ENCODE assay signal across 1 cellular context in the genomic region with DNA sequence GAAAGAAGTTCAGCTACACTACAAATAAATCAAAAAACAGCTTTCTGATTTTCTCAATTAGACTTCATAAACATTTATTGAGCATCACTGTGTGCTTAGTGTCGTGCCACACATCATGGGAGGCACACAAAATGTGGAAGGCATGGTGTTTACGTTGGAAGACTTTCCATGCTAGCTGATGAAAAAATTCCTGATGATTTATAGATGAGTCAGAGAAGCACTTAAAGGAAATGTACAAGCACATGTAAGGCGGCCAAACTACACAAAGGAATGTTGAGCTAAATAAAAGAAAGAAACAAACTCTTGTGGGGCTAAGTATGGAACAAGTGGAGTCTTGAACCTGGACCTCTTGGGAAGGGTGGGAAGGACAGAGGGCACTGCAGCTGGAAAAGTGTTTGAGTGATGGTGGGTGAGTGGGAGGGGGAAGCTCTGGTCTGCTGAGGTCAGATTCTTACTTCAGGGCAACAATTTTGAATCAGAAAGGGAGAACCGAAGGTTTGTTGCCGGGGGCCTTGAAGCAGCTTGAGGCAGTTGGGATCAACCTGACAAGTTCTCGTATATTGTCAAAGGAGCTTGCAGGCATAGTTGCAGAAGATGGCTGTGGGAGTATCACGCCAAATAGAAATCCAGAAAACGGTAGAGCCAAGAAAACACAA.
TF ChIP-seq lines count a peak whose summit lies in the region.

No MANE protein-coding gene starts in this region.

TF ChIP-seq in HEK293, 187 proteins besides CTCF, POLR2A, EP300 and RAD21 (continued from another document):
- TF ChIP-seq, protein P1, sequence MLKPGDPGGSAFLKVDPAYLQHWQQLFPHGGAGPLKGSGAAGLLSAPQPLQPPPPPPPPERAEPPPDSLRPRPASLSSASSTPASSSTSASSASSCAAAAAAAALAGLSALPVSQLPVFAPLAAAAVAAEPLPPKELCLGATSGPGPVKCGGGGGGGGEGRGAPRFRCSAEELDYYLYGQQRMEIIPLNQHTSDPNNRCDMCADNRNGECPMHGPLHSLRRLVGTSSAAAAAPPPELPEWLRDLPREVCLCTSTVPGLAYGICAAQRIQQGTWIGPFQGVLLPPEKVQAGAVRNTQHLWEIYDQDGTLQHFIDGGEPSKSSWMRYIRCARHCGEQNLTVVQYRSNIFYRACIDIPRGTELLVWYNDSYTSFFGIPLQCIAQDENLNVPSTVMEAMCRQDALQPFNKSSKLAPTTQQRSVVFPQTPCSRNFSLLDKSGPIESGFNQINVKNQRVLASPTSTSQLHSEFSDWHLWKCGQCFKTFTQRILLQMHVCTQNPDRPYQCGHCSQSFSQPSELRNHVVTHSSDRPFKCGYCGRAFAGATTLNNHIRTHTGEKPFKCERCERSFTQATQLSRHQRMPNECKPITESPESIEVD (tag by site-specific recombination; IDR thresholded peaks at IDR 0.05) = peak; percentile 84
- TF ChIP-seq ZNF433 (tag by site-specific recombination; IDR thresholded peaks at IDR 0.05; ENCODE audit: low read depth) (no peak), ZEB2 (tag by site-specific recombination; IDR thresholded peaks at IDR 0.05) (peak; percentile 56; the same call in 1 of the 2 replicates), ZNF623 (tag by site-specific recombination; IDR thresholded peaks at IDR 0.05) (no peak), ZNF830 (tag by site-specific recombination; IDR thresholded peaks at IDR 0.05; ENCODE audit: low read depth) (no peak), IKZF3 (tag by site-specific recombination; IDR thresholded peaks at IDR 0.05) (0 out of 2 replicates have a peak, but pooled peaks have one; percentile 10), ZNF302 (tag by site-specific recombination; IDR thresholded peaks at IDR 0.05; ENCODE audit: low read depth) (no peak), ZSCAN30 (tag by site-specific recombination; IDR thresholded peaks at IDR 0.05) (no peak), ZNF169 (tag by site-specific recombination; IDR thresholded peaks at IDR 0.05) (no peak), ZNF174 (tag by site-specific recombination; IDR thresholded peaks at IDR 0.05) (no peak), SALL2 (tag by site-specific recombination; IDR thresholded peaks at IDR 0.05; ENCODE audit: borderline replicate concordance) (no peak), INSM2 (tag by site-specific recombination; IDR thresholded peaks at IDR 0.05) (0 out of 2 replicates have a peak, but pooled peaks have one; percentile 29), ZNF394 (tag by site-specific recombination; IDR thresholded peaks at IDR 0.05; ENCODE audit: borderline replicate concordance) (no peak), WT1 (tag by site-specific recombination; IDR thresholded peaks at IDR 0.05) (peak; percentile 38; the same call in 1 of the 2 replicates), PRDM4 (tag by site-specific recombination; IDR thresholded peaks at IDR 0.05) (0 out of 2 replicates have a peak, but pooled peaks have one; percentile 13), ZNF76 (tag by site-specific recombination; IDR thresholded peaks at IDR 0.05; ENCODE audit: borderline replicate concordance, low read depth) (no peak), ZNF561 (tag by site-specific recombination; IDR thresholded peaks at IDR 0.05; ENCODE audit: borderline replicate concordance) (no peak), ZNF26 (tag by site-specific recombination; IDR thresholded peaks at IDR 0.05) (no peak), ZNF341 (tag by site-specific recombination; IDR thresholded peaks at IDR 0.05; ENCODE audit: low read depth) (no peak), ZNF157 (tag by site-specific recombination; IDR thresholded peaks at IDR 0.05) (no peak)
- TF ChIP-seq, protein P2, sequence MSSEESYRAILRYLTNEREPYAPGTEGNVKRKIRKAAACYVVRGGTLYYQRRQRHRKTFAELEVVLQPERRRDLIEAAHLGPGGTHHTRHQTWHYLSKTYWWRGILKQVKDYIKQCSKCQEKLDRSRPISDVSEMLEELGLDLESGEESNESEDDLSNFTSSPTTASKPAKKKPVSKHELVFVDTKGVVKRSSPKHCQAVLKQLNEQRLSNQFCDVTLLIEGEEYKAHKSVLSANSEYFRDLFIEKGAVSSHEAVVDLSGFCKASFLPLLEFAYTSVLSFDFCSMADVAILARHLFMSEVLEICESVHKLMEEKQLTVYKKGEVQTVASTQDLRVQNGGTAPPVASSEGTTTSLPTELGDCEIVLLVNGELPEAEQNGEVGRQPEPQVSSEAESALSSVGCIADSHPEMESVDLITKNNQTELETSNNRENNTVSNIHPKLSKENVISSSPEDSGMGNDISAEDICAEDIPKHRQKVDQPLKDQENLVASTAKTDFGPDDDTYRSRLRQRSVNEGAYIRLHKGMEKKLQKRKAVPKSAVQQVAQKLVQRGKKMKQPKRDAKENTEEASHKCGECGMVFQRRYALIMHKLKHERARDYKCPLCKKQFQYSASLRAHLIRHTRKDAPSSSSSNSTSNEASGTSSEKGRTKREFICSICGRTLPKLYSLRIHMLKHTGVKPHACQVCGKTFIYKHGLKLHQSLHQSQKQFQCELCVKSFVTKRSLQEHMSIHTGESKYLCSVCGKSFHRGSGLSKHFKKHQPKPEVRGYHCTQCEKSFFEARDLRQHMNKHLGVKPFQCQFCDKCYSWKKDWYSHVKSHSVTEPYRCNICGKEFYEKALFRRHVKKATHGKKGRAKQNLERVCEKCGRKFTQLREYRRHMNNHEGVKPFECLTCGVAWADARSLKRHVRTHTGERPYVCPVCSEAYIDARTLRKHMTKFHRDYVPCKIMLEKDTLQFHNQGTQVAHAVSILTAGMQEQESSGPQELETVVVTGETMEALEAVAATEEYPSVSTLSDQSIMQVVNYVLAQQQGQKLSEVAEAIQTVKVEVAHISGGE (tag by site-specific recombination; conservative IDR thresholded peaks at IDR 0.05; ENCODE audit: low read depth) = no peak
- TF ChIP-seq, protein P3, sequence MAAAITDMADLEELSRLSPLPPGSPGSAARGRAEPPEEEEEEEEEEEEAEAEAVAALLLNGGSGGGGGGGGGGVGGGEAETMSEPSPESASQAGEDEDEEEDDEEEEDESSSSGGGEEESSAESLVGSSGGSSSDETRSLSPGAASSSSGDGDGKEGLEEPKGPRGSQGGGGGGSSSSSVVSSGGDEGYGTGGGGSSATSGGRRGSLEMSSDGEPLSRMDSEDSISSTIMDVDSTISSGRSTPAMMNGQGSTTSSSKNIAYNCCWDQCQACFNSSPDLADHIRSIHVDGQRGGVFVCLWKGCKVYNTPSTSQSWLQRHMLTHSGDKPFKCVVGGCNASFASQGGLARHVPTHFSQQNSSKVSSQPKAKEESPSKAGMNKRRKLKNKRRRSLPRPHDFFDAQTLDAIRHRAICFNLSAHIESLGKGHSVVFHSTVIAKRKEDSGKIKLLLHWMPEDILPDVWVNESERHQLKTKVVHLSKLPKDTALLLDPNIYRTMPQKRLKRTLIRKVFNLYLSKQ (tag by site-specific recombination; IDR thresholded peaks at IDR 0.05; ENCODE audit: borderline replicate concordance) = no peak
TF ChIP-seq in HEK293: peak in this region for 9.
